20 cellular contexts compared by ENCODE assay signal in genomic region chrX:9597361-9598035, GRCh38.
"Had no signal": no experiment of that assay in that cellular context is flagged by ENCODE, and none has a peak within 500 bp of the region (broad histone marks: within the 10 kb centered on the region; RNA-seq: fewer than 3 reads in every experiment).

No MANE protein-coding gene starts in this region.

- H3K27ac ChIP-seq: adrenal gland had no signal

- H3K4me1 ChIP-seq: adrenal gland, thyroid gland had no signal

- H3K4me3 ChIP-seq: adrenal gland, lung, thyroid gland had no signal

- H3K27me3 Mint-ChIP-seq: activated CD4-positive, alpha-beta T cell treated with anti-CD3 and anti-CD28 coated beads, Interleukin-2, amount 10 ng/mL, durations not matched to agents 24 days and 14 days; activated naive CD4-positive, alpha-beta T cell treated with anti-CD3 and anti-CD28 coated beads, Interleukin-2, amount 50 U/mL, for 24 hours; dendritic cell treated with granulocyte-macrophage colony-stimulating factor and Interleukin-4, amounts not matched to agents 40 ng/mL and 50 ng/mL, for 4 days had no signal

- H3K9me3 Mint-ChIP-seq: activated CD4-positive, alpha-beta T cell treated with anti-CD3 and anti-CD28 coated beads, Interleukin-2, amount 10 ng/mL, durations not matched to agents 24 days and 14 days; activated naive CD4-positive, alpha-beta T cell treated with anti-CD3 and anti-CD28 coated beads, Interleukin-2, amount 50 U/mL, for 24 hours; dendritic cell treated with granulocyte-macrophage colony-stimulating factor and Interleukin-4, amounts not matched to agents 40 ng/mL and 50 ng/mL, for 4 days; T-helper 2 cell treated with Interferon-gamma antibody and Interleukin-4, amounts not matched to agents 5 μg/mL and 100 μg/mL, for 36 hours had no signal

- H3K36me3 ChIP-seq: adrenal gland, thyroid gland had no signal

- H3K4me3 Mint-ChIP-seq: activated CD4-positive, alpha-beta T cell treated with anti-CD3 and anti-CD28 coated beads, Interleukin-2, amount 10 ng/mL, durations not matched to agents 24 days and 14 days; activated naive CD4-positive, alpha-beta T cell treated with anti-CD3 and anti-CD28 coated beads, Interleukin-2, amount 50 U/mL, for 24 hours; activated T-cell treated with anti-CD3 and anti-CD28 coated beads, Interleukin-2, amount 50 U/mL, for 72 hours; dendritic cell treated with granulocyte-macrophage colony-stimulating factor and Interleukin-4, amounts not matched to agents 40 ng/mL and 50 ng/mL, for 4 days; mesothelial cell of epicardium; T-helper 2 cell treated with Interferon-gamma antibody and Interleukin-4, amounts not matched to agents 5 μg/mL and 100 μg/mL, for 36 hours had no signal

- DNase-seq: activated CD4-positive, alpha-beta T cell treated with anti-CD3 and anti-CD28 coated beads, Interleukin-2, amount 10 ng/mL, durations not matched to agents 24 days and 14 days; activated CD4-positive, CD25-positive, alpha-beta regulatory T cell; activated gamma-delta T cell; activated T-cell treated with anti-CD3 and anti-CD28 coated beads, Interleukin-2, amount 50 U/mL, for 72 hours; adrenal gland; effector CD8-positive, alpha-beta T cell; hippocampal formation; islet precursor cell; occipital lobe; stimulated activated CD4-positive, alpha-beta T cell treated with anti-CD3 and anti-CD28 coated beads, Interleukin-12 subunit alpha, Interleukin-12 subunit beta, amount 100 ng/mL, for 4 hours; stimulated activated CD4-positive, alpha-beta T cell treated with anti-CD3 and anti-CD28 coated beads, Interleukin-1b, Interleukin-23, amount 100 ng/mL, for 48 hours; stimulated activated CD8-positive, alpha-beta memory T cell treated with anti-CD3 and anti-CD28 coated beads, Interleukin-4, amount 100 ng/mL, for 48 hours; stimulated activated naive CD4-positive, alpha-beta T cell had no signal

- H3K9me3 ChIP-seq: adrenal gland, thyroid gland had no signal

- H3K27ac Mint-ChIP-seq: activated CD4-positive, alpha-beta T cell treated with anti-CD3 and anti-CD28 coated beads, Interleukin-2, amount 10 ng/mL, durations not matched to agents 24 days and 14 days; activated T-cell treated with anti-CD3 and anti-CD28 coated beads, Interleukin-2, amount 50 U/mL, for 72 hours; dendritic cell treated with granulocyte-macrophage colony-stimulating factor and Interleukin-4, amounts not matched to agents 40 ng/mL and 50 ng/mL, for 4 days; mesothelial cell of epicardium; T-helper 2 cell treated with Interferon-gamma antibody and Interleukin-4, amounts not matched to agents 5 μg/mL and 100 μg/mL, for 36 hours had no signal

- ATAC-seq: activated T-cell treated with anti-CD3 and anti-CD28 coated beads, Interleukin-2, amount 50 U/mL, for 72 hours; esophagus mucosa had no signal

- H3K27me3 ChIP-seq: adrenal gland, thyroid gland had no signal
